9 cellular contexts compared by ENCODE assay signal in the genomic region with DNA sequence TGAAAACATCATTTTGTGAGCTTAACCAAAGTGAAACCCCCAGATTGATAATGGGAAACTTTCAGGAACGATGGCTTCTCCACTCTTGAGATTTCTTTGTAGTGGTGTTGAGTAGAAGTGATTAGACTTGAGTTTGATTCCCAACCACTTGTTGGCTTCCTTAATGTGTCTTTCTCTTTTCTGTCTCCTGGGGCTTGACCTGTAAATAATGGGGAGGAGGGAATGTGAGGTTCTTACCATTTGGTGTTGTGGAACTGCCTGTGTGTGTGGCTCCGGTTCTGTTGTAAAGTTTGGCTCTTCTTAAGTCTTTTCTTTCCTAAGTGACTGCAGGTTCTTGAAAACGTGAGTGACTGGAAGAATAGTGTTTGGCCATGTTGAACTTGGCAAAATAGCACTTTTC. TPM values are rescaled to one million over a fixed set of nuclear protein-coding genes. Genes with fewer than 3 reads are reported as not detected.
DNase-seq lines count a peak whose midpoint lies in the region; ATAC-seq and TF ChIP-seq lines count a peak whose summit lies in the region.
"Had no signal": no experiment of that assay in that cellular context is flagged by ENCODE, and none has a peak within 500 bp of the region (broad histone marks: within the 10 kb centered on the region; RNA-seq: fewer than 3 reads in every experiment).

No MANE protein-coding gene starts in this region.

- POLR2A ChIA-PET in CD8-positive, alpha-beta memory T cell (lab: Charles Lee), result interaction anchor here (0.6 to 4.4 kb wide), 2 partner anchors 86 to 110 kb away, joined by 5 to 50 read pairs; no protein-coding TSS in a partner anchor

- no peak for ATAC-seq in HG02588 (IDR thresholded peaks at IDR 0.05; ENCODE audit: unreplicated experiment)
- ATAC-seq: left colon had no signal

- no peaks in the 10 kb centered on the region for H4K20me1 ChIP-seq in OCI-LY1 (ENCODE audit: insufficient read depth, low read length)
- H4K20me1 ChIP-seq in osteoblast (ENCODE audit: insufficient read depth, low read length), result peaks cover 49% of the 10 kb centered on the region

- H3K36me3 Mint-ChIP-seq in CD8-positive, alpha-beta memory T cell, result peaks cover 8 to 64% (median 10%) of the 10 kb centered on the region in 3 donors

- no peaks in the 10 kb centered on the region for H3K9me2 ChIP-seq in OCI-LY1 (ENCODE audit: low read depth, low read length)

- peak overlapping the region; percentile 52 for H3K4me3 ChIP-seq in CD8-positive, alpha-beta memory T cell (ENCODE audit: low read length)
- peak overlapping the region; percentile 78 for H3K4me3 ChIP-seq in OCI-LY1 (ENCODE audit: low read depth, low read length, poor library complexity, severe bottlenecking)
- H3K4me3 ChIP-seq in effector memory CD4-positive, alpha-beta T cell (ENCODE audit: insufficient read depth, low read depth, low read length, poor library complexity, severe bottlenecking), result peak overlapping the region; percentile 20
- H3K4me3 ChIP-seq in osteoblast (ENCODE audit: insufficient read depth, low read length), result peak overlapping the region; percentile 80
- no peak overlapping the region for H3K4me3 ChIP-seq in WERI-Rb-1 (ENCODE audit: low read depth, low read length)

- no peaks in the 10 kb centered on the region for H3K9me3 Mint-ChIP-seq in CD8-positive, alpha-beta memory T cell

- H3K4me1 Mint-ChIP-seq in CD8-positive, alpha-beta memory T cell, result peaks cover 70 to 78% (median 77%) of the 10 kb centered on the region in 3 donors

- H2AFZ ChIP-seq in OCI-LY1 (ENCODE audit: low read length), result no peak overlapping the region
- no peak overlapping the region for H2AFZ ChIP-seq in osteoblast (ENCODE audit: low read length)

- H3K4me2 ChIP-seq in OCI-LY1 (ENCODE audit: low read length), result peak overlapping the region; percentile 88
- peak overlapping the region; percentile 90 for H3K4me2 ChIP-seq in osteoblast (ENCODE audit: insufficient read depth, low read length)

- no peaks in the 10 kb centered on the region for H3K9me3 ChIP-seq in CD8-positive, alpha-beta memory T cell (ENCODE audit: low read length)
- H3K9me3 ChIP-seq in OCI-LY1 (ENCODE audit: low read length), result no peaks in the 10 kb centered on the region
- H3K9me3 ChIP-seq in effector memory CD4-positive, alpha-beta T cell (ENCODE audit: control insufficient read depth, low read length), result no peaks in the 10 kb centered on the region
- H3K9me3 ChIP-seq in osteoblast (ENCODE audit: low read depth, low read length), result no peaks in the 10 kb centered on the region
- H3K9me3 ChIP-seq in WERI-Rb-1 (ENCODE audit: severe bottlenecking), result no peaks in the 10 kb centered on the region

- peaks cover 0 to 3% of the 10 kb centered on the region in 2 donors for H3K27me3 Mint-ChIP-seq in CD8-positive, alpha-beta memory T cell

- no peak for TF ChIP-seq CTCF in OCI-LY1 (IDR thresholded peaks at IDR 0.05; ENCODE audit: low read length)
- no peak for TF ChIP-seq CTCF in osteoblast (IDR thresholded peaks at IDR 0.05; ENCODE audit: extremely low read depth, low read depth, low read length)
- no peak for TF ChIP-seq CTCF in GM10266 (IDR thresholded peaks at IDR 0.05; ENCODE audit: control insufficient read depth, insufficient read depth, low read depth, missing control alignments)
- no peak for TF ChIP-seq CTCF in WERI-Rb-1 (IDR thresholded peaks at IDR 0.05; ENCODE audit: low read depth, low read length)

- peak overlapping the region; percentile 83 for H3K9ac ChIP-seq in OCI-LY1 (ENCODE audit: low read length)

- peak overlapping the region; percentile 78 to 99 (median 96) for H3K27ac Mint-ChIP-seq in CD8-positive, alpha-beta memory T cell

- no peak for DNase-seq in CD8-positive, alpha-beta memory T cell
- no peak for DNase-seq in effector memory CD4-positive, alpha-beta T cell
- no peak for DNase-seq in osteoblast (ENCODE audit: insufficient read length, low spot score, missing footprints)
- no peak for DNase-seq in GM10266 (ENCODE audit: extremely low spot score)
- DNase-seq in NCI-H2029 (lab: John Stamatoyannopoulos, UW), result no peak
- no peak for DNase-seq in WERI-Rb-1
- DNase-seq: left colon had no signal

- H3K79me2 ChIP-seq in OCI-LY1 (ENCODE audit: insufficient read depth, low read length) (peaks cover 67% of the 10 kb centered on the region), osteoblast (ENCODE audit: insufficient read depth, low read length) (peaks cover 66% of the 10 kb centered on the region)

- H3K27me3 ChIP-seq in CD8-positive, alpha-beta memory T cell (ENCODE audit: insufficient read depth, low read length, poor library complexity, severe bottlenecking), result no peaks in the 10 kb centered on the region
- H3K27me3 ChIP-seq in OCI-LY1 (ENCODE audit: insufficient read depth, low read length) (no peaks in the 10 kb centered on the region), osteoblast (ENCODE audit: insufficient read depth, low read length) (no peaks in the 10 kb centered on the region), WERI-Rb-1 (ENCODE audit: insufficient read depth, low read depth, severe bottlenecking) (no peaks in the 10 kb centered on the region)
- no peaks in the 10 kb centered on the region for H3K27me3 ChIP-seq in effector memory CD4-positive, alpha-beta T cell (replicated peaks; ENCODE audit: control insufficient read depth, insufficient read depth, low read length, poor library complexity, severe bottlenecking)

- no peaks in the 10 kb centered on the region for H3F3A ChIP-seq in OCI-LY1 (ENCODE audit: insufficient read depth, low read length)

- peaks cover 31% of the 10 kb centered on the region for H3K36me3 ChIP-seq in CD8-positive, alpha-beta memory T cell (ENCODE audit: insufficient read depth, low read length)
- peaks cover 64% of the 10 kb centered on the region for H3K36me3 ChIP-seq in OCI-LY1 (ENCODE audit: insufficient read depth, low read length)
- H3K36me3 ChIP-seq in effector memory CD4-positive, alpha-beta T cell (ENCODE audit: control insufficient read depth, insufficient read depth, low read length), result peaks cover 14% of the 10 kb centered on the region
- peaks cover 50% of the 10 kb centered on the region for H3K36me3 ChIP-seq in osteoblast (ENCODE audit: insufficient read depth, low read length)
- H3K36me3 ChIP-seq in WERI-Rb-1, result peaks cover 49% of the 10 kb centered on the region

- H3K4me1 ChIP-seq in CD8-positive, alpha-beta memory T cell (ENCODE audit: insufficient read depth, low read length), result peaks cover 60% of the 10 kb centered on the region
- H3K4me1 ChIP-seq in OCI-LY1 (ENCODE audit: insufficient read depth, low read length, severe bottlenecking), result peaks cover 67% of the 10 kb centered on the region
- peaks cover 51% of the 10 kb centered on the region for H3K4me1 ChIP-seq in effector memory CD4-positive, alpha-beta T cell (ENCODE audit: control insufficient read depth, insufficient read depth, low read length, poor library complexity, severe bottlenecking)
- peaks cover 40% of the 10 kb centered on the region for H3K4me1 ChIP-seq in osteoblast (ENCODE audit: insufficient read depth, low read length)

- H3K27ac ChIP-seq in CD8-positive, alpha-beta memory T cell (ENCODE audit: low read depth, low read length), result no peak overlapping the region
- peak overlapping the region; percentile 44 for H3K27ac ChIP-seq in OCI-LY1 (ENCODE audit: low read depth, low read length, poor library complexity, severe bottlenecking)
- peak overlapping the region; percentile 11 for H3K27ac ChIP-seq in effector memory CD4-positive, alpha-beta T cell (ENCODE audit: insufficient read depth, low read length, poor library complexity, severe bottlenecking)
- H3K27ac ChIP-seq in osteoblast (ENCODE audit: low read depth, low read length), result peak overlapping the region; percentile 43
- H3K27ac ChIP-seq in WERI-Rb-1, result no peak overlapping the region

- CTCF ChIA-PET in CD8-positive, alpha-beta memory T cell (lab: Charles Lee), result interaction anchor here (1.2 to 4.9 kb wide), 2 partner anchors 87 kb away, joined by 3 to 29 read pairs; no protein-coding TSS in a partner anchor

- H3K4me3 Mint-ChIP-seq in CD8-positive, alpha-beta memory T cell, result peak overlapping the region; percentile 86 to 99 (median 97)

RNA-seq across cellular contexts. Expression of gene CDV3, which starts 2.7 kb away (rescaled TPM):
- total RNA-seq in CD8-positive, alpha-beta memory T cell, result 100 to 1,000 TPM; 298 to 322 TPM
- polyA plus RNA-seq in CD8-positive, alpha-beta memory T cell, result 71.5 TPM
- 154 and 166 TPM in 2 replicates for total RNA-seq in osteoblast

Comparison
In these comparisons a context has a peak if more than half of its experiments do, and no peak if none do; other contexts are left out.
1. H3K27ac ChIP-seq: peak in OCI-LY1 (single experiment), effector memory CD4-positive, alpha-beta T cell (single experiment) and osteoblast (single experiment); none in CD8-positive, alpha-beta memory T cell (single experiment) and WERI-Rb-1 (single experiment).